Comparison of ENCODE assay signal across 22 cellular contexts in genomic region chr6:151056230-151056907, GRCh38.
DNase-seq lines count a peak whose midpoint lies in the region; ATAC-seq, FAIRE-seq and TF ChIP-seq lines count a peak whose summit lies in the region.
"Had no signal": no experiment of that assay in that cellular context is flagged by ENCODE, and none has a peak within 500 bp of the region (broad histone marks: within the 10 kb centered on the region; RNA-seq: fewer than 3 reads in every experiment).

No MANE protein-coding gene starts in this region.

- H3K4me1 ChIP-seq in kidney (ENCODE audit: control insufficient read depth in 1 of 2, insufficient read depth in 1 of 2, low read depth in 1 of 2, low read length in 2 of 2): peaks cover 7 to 25% of the 10 kb centered on the region in 2 donors
- peaks cover 9 to 11% of the 10 kb centered on the region in 2 experiments for H3K4me1 ChIP-seq in trophoblast cell (ENCODE audit: control insufficient read depth in 1 of 2, insufficient read depth in 2 of 2, low read length in 2 of 2)
- H3K4me1 ChIP-seq: gastrocnemius medialis, parathyroid adenoma had no signal

- H3K36me3 Mint-ChIP-seq in activated T-helper 2 cell treated with anti-CD3 and anti-CD28 coated beads, Interferon-gamma antibody, Interleukin-2, Interleukin-4, amounts not matched to agents 10 μg/mL and 5 μg/mL and 100 μg/mL, durations not matched to agents 14 hours and 24 hours and 36 hours (ENCODE audit: low read depth): peaks cover 15% of the 10 kb centered on the region
- H3K36me3 Mint-ChIP-seq: CD8-positive, alpha-beta memory T cell had no signal

- no peak overlapping the region for H4K12ac ChIP-seq in trophoblast cell (ENCODE audit: low read depth, low read length)

- peak overlapping the region; percentile 50 for H4K91ac ChIP-seq in trophoblast cell (ENCODE audit: low read depth, low read length)

- H3K9ac ChIP-seq in kidney (ENCODE audit: low read length in 2 of 2) (peak overlapping the region in 1 of 2 donors; percentile 53), trophoblast cell (ENCODE audit: low read length) (no peak overlapping the region)
- H3K9ac ChIP-seq: KMS-11, parathyroid adenoma had no signal

- no CpG with 5 or more reads among the region's 9 CpGs for WGBS in trophoblast cell (ENCODE audit: extremely low coverage, insufficient coverage, insufficient read length)

- H4K8ac ChIP-seq in trophoblast cell (ENCODE audit: low read depth, low read length): no peak overlapping the region

- no peaks in the 10 kb centered on the region for H3K9me3 Mint-ChIP-seq in activated T-helper 2 cell treated with anti-CD3 and anti-CD28 coated beads, Interferon-gamma antibody, Interleukin-2, Interleukin-4, amounts not matched to agents 10 μg/mL and 5 μg/mL and 100 μg/mL, durations not matched to agents 14 hours and 24 hours and 36 hours
- H3K9me3 Mint-ChIP-seq: activated CD4-positive, alpha-beta T cell treated with anti-CD3 and anti-CD28 coated beads, Interleukin-2, amount 10 ng/mL, durations not matched to agents 24 days and 14 days; activated naive CD8-positive, alpha-beta T cell treated with anti-CD3 and anti-CD28 coated beads for 36 hours; CD8-positive, alpha-beta memory T cell; T-helper 1 cell treated with Interleukin-12 subunit alpha and Interleukin-12 subunit beta and Interleukin-4 antibody, amounts not matched to agents 30 μg/mL and 1 μg/mL, for 36 hours had no signal

- DNase-seq in Caki2 (ENCODE audit: low read depth) (peak; percentile 41), NCI-H69 (lab: John Stamatoyannopoulos, UW) (peak; percentile 92), kidney (no peak), trophoblast cell (peak; percentile 59 to 90)
- no peak for DNase-seq in activated T-helper 2 cell treated with anti-CD3 and anti-CD28 coated beads, Interferon-gamma antibody, Interleukin-2, Interleukin-4, amounts not matched to agents 10 μg/mL and 5 μg/mL and 100 μg/mL, durations not matched to agents 14 hours and 24 hours and 36 hours (ENCODE audit: low spot score)
- DNase-seq: activated CD4-positive, alpha-beta T cell treated with anti-CD3 and anti-CD28 coated beads, Interleukin-2, amount 10 ng/mL, durations not matched to agents 24 days and 14 days; activated naive CD8-positive, alpha-beta T cell treated with anti-CD3 and anti-CD28 coated beads for 36 hours; CD8-positive, alpha-beta memory T cell; effector memory CD4-positive, alpha-beta T cell; gastrocnemius medialis; midbrain; NCI-H187 treated with DMSO at 0.1 percent for 48 hours; NCI-H748 treated with DMSO at 0.1 percent for 48 hours; OCI-M1 had no signal

- no peaks in the 10 kb centered on the region for H3K79me2 ChIP-seq in trophoblast cell (ENCODE audit: control insufficient read depth, insufficient read depth, low read length, poor library complexity)
- H3K79me2 ChIP-seq: parathyroid adenoma had no signal

- intact Hi-C loops in kidney (cut with DNase I): no loop called here
- intact Hi-C loops in activated T-helper 2 cell treated with anti-CD3 and anti-CD28 coated beads, Interferon-gamma antibody, Interleukin-2, Interleukin-4, amounts not matched to agents 10 μg/mL and 5 μg/mL and 100 μg/mL, durations not matched to agents 14 hours and 24 hours and 36 hours (cut with micrococcal nuclease): no loop called here

- H3K27ac ChIP-seq in kidney (ENCODE audit: low read depth in 2 of 2, low read length in 2 of 2) (peak overlapping the region; percentile 79 to 91), trophoblast cell (ENCODE audit: low read depth, low read length) (peak overlapping the region; percentile 45)
- H3K27ac ChIP-seq: gastrocnemius medialis, KMS-11, parathyroid adenoma had no signal

- H2BK120ac ChIP-seq in trophoblast cell (ENCODE audit: insufficient read depth, low read length, poor library complexity): peak overlapping the region; percentile 69

- peaks cover 2% of the 10 kb centered on the region for H3K4me1 Mint-ChIP-seq in activated T-helper 2 cell treated with anti-CD3 and anti-CD28 coated beads, Interferon-gamma antibody, Interleukin-2, Interleukin-4, amounts not matched to agents 10 μg/mL and 5 μg/mL and 100 μg/mL, durations not matched to agents 14 hours and 24 hours and 36 hours (ENCODE audit: low read depth)
- H3K4me1 Mint-ChIP-seq: activated CD4-positive, alpha-beta T cell treated with anti-CD3 and anti-CD28 coated beads, Interleukin-2, amount 10 ng/mL, durations not matched to agents 24 days and 14 days; CD8-positive, alpha-beta memory T cell had no signal

- in situ Hi-C loops in Caki2 (cut with HindIII; ENCODE audit: low pct_unique_long_range_greater_than_20kb, low sequenced_read_pairs): no loop called here

- H3K14ac ChIP-seq in trophoblast cell (ENCODE audit: low read length): peak overlapping the region; percentile 46

- no peak overlapping the region for H2BK5ac ChIP-seq in trophoblast cell (ENCODE audit: low read depth, low read length, poor library complexity)

- TF ChIP-seq CTCF in kidney (IDR thresholded peaks at IDR 0.05; ENCODE audit: borderline replicate concordance, extremely low read depth, insufficient read depth): no peak

- H3K27me3 ChIP-seq in trophoblast cell (ENCODE audit: insufficient read depth, low read length): no peaks in the 10 kb centered on the region
- H3K27me3 ChIP-seq: gastrocnemius medialis had no signal

- H3K36me3 ChIP-seq in kidney (ENCODE audit: control insufficient read depth in 1 of 2, insufficient read depth in 2 of 2, low read length in 2 of 2) (no peaks in the 10 kb centered on the region), trophoblast cell (ENCODE audit: control insufficient read depth in 1 of 2, insufficient read depth in 2 of 2, low read length in 2 of 2) (peaks cover 8 to 14% of the 10 kb centered on the region in 2 experiments)
- H3K36me3 ChIP-seq: gastrocnemius medialis had no signal

- H2AK5ac ChIP-seq in trophoblast cell (ENCODE audit: low read length): peak overlapping the region; percentile 15

- no peak overlapping the region for H3K23ac ChIP-seq in trophoblast cell (ENCODE audit: low read length)

- H3K9me3 ChIP-seq in kidney (ENCODE audit: control insufficient read depth in 1 of 2, low read length in 2 of 2) (no peaks in the 10 kb centered on the region), trophoblast cell (ENCODE audit: insufficient read depth, low read depth, low read length) (no peaks in the 10 kb centered on the region)
- H3K9me3 ChIP-seq: gastrocnemius medialis, HAP-1 had no signal

- H3K27me3 Mint-ChIP-seq in activated T-helper 2 cell treated with anti-CD3 and anti-CD28 coated beads, Interferon-gamma antibody, Interleukin-2, Interleukin-4, amounts not matched to agents 10 μg/mL and 5 μg/mL and 100 μg/mL, durations not matched to agents 14 hours and 24 hours and 36 hours (ENCODE audit: low read depth): no peaks in the 10 kb centered on the region
- H3K27me3 Mint-ChIP-seq: activated CD4-positive, alpha-beta T cell treated with anti-CD3 and anti-CD28 coated beads, Interleukin-2, amount 10 ng/mL, durations not matched to agents 24 days and 14 days; activated naive CD8-positive, alpha-beta T cell treated with anti-CD3 and anti-CD28 coated beads for 36 hours; CD8-positive, alpha-beta memory T cell had no signal

- ATAC-seq in HG02840 (IDR thresholded peaks at IDR 0.05; ENCODE audit: low FRiP score, unreplicated experiment): no peak
- ATAC-seq in GM21825 (IDR thresholded peaks at IDR 0.05; ENCODE audit: unreplicated experiment): no peak
- ATAC-seq: esophagus mucosa, gastrocnemius medialis had no signal

- H3K27ac Mint-ChIP-seq in activated T-helper 2 cell treated with anti-CD3 and anti-CD28 coated beads, Interferon-gamma antibody, Interleukin-2, Interleukin-4, amounts not matched to agents 10 μg/mL and 5 μg/mL and 100 μg/mL, durations not matched to agents 14 hours and 24 hours and 36 hours: no peak overlapping the region
- H3K27ac Mint-ChIP-seq: activated CD4-positive, alpha-beta T cell treated with anti-CD3 and anti-CD28 coated beads, Interleukin-2, amount 10 ng/mL, durations not matched to agents 24 days and 14 days; activated naive CD8-positive, alpha-beta T cell treated with anti-CD3 and anti-CD28 coated beads for 36 hours; T-helper 1 cell treated with Interleukin-12 subunit alpha and Interleukin-12 subunit beta and Interleukin-4 antibody, amounts not matched to agents 30 μg/mL and 1 μg/mL, for 36 hours had no signal

- no peak overlapping the region for H3K18ac ChIP-seq in trophoblast cell (ENCODE audit: low read length)

- H3K79me1 ChIP-seq in trophoblast cell (ENCODE audit: low read length): peaks cover 11% of the 10 kb centered on the region

- H3K4ac ChIP-seq in trophoblast cell (ENCODE audit: low read depth, low read length): no peak overlapping the region

- no peak for FAIRE-seq in kidney (lab: Jason Lieb, UNC)
- FAIRE-seq: G401.6 had no signal

- H2AFZ ChIP-seq in trophoblast cell (ENCODE audit: insufficient read depth, low read length, poor library complexity): no peak overlapping the region
- H2AFZ ChIP-seq: parathyroid adenoma had no signal

- no peak overlapping the region for H3K4me2 ChIP-seq in trophoblast cell (ENCODE audit: low read length)
- H3K4me2 ChIP-seq: KMS-11 had no signal

- H2BK12ac ChIP-seq in trophoblast cell (ENCODE audit: low read length): peak overlapping the region; percentile 76

- no peak overlapping the region for H3K4me3 Mint-ChIP-seq in activated T-helper 2 cell treated with anti-CD3 and anti-CD28 coated beads, Interferon-gamma antibody, Interleukin-2, Interleukin-4, amounts not matched to agents 10 μg/mL and 5 μg/mL and 100 μg/mL, durations not matched to agents 14 hours and 24 hours and 36 hours (ENCODE audit: low read depth)
- H3K4me3 Mint-ChIP-seq: activated CD4-positive, alpha-beta T cell treated with anti-CD3 and anti-CD28 coated beads, Interleukin-2, amount 10 ng/mL, durations not matched to agents 24 days and 14 days; activated naive CD8-positive, alpha-beta T cell treated with anti-CD3 and anti-CD28 coated beads for 36 hours; CD8-positive, alpha-beta memory T cell; T-helper 1 cell treated with Interleukin-12 subunit alpha and Interleukin-12 subunit beta and Interleukin-4 antibody, amounts not matched to agents 30 μg/mL and 1 μg/mL, for 36 hours had no signal

- H3K4me3 ChIP-seq in kidney (ENCODE audit: low read length in 2 of 2) (no peak overlapping the region), trophoblast cell (ENCODE audit: low read depth, low read length) (no peak overlapping the region)
- H3K4me3 ChIP-seq: gastrocnemius medialis, HAP-1 had no signal

Comparison
In these comparisons a context has a peak if more than half of its experiments do, and no peak if none do; other contexts are left out.
1. DNase-seq: peak in Caki2 (single experiment), NCI-H69 (single experiment) and trophoblast cell (2 of 2); none in kidney (single experiment) and activated T-helper 2 cell treated with anti-CD3 and anti-CD28 coated beads, Interferon-gamma antibody, Interleukin-2, Interleukin-4, amounts not matched to agents 10 μg/mL and 5 μg/mL and 100 μg/mL, durations not matched to agents 14 hours and 24 hours and 36 hours (single experiment).